Comparison of ENCODE assay signal across 31 cellular contexts in the genomic region with DNA sequence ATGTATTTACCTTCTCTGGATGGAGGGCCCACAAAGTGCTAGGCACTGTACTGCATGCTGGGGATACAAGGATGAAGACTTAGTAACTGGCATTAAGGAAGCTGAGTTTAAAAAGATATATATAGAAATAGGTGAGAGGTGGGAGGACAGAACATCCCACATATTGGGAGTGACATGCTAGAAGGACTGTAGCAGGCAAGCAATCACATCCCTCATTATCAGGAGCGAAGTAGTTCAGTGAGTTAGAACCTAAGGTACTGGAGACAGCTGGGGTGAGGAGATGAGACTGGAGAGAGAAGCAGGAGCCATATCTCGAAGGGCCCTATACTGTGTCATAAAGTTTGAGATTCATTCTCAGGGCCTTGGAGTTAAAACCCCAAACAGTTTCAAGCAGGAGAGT. TPM values are rescaled to one million over a fixed set of nuclear protein-coding genes. Genes with fewer than 3 reads are reported as not detected.
"Had no signal": no experiment of that assay in that cellular context is flagged by ENCODE, and none has a peak within 500 bp of the region (broad histone marks: within the 10 kb centered on the region; RNA-seq: fewer than 3 reads in every experiment).

No MANE protein-coding gene starts in this region.

- H3K27ac ChIP-seq: stomach, suprapubic skin, testis, thoracic aorta, thyroid gland, tibial artery, tibial nerve, transverse colon, upper lobe of left lung, upper lobe of right lung, uterus, vagina had no signal

- FAIRE-seq: urothelium cell line had no signal

- H3K4me1 Mint-ChIP-seq: stimulated activated effector memory CD8-positive, alpha-beta T cell treated with anti-CD3 and anti-CD28 coated beads, Interleukin-12 subunit alpha, Interleukin-12 subunit beta, amount 100 ng/mL, for 72 hours; stimulated activated memory B cell treated with anti-CD40 and anti-IgM and Interleukin-4, amounts not matched to agents 10 μg/mL and 1 μg/mL and 100 μg/mL, for 72 hours; stimulated activated naive B cell treated with anti-CD40 and anti-IgM and Interleukin-4, amounts not matched to agents 10 μg/mL and 1 μg/mL and 100 μg/mL, for 72 hours had no signal

- H3K4me3 ChIP-seq: stomach, suprapubic skin, testis, thoracic aorta, thyroid gland, tibial artery, tibial nerve, transverse colon, upper lobe of left lung, upper lobe of right lung, uterus, vagina had no signal

- H3K36me3 Mint-ChIP-seq: stimulated activated memory B cell treated with anti-CD40 and anti-IgM and Interleukin-4, amounts not matched to agents 10 μg/mL and 1 μg/mL and 100 μg/mL, for 72 hours; stimulated activated naive B cell treated with anti-CD40 and anti-IgM and Interleukin-4, amounts not matched to agents 10 μg/mL and 1 μg/mL and 100 μg/mL, for 72 hours; type B pancreatic cell had no signal

- H3K9me3 ChIP-seq: stomach, suprapubic skin, testis, thoracic aorta, thyroid gland, tibial artery, tibial nerve, transverse colon, upper lobe of left lung, upper lobe of right lung, uterus, vagina had no signal

- H3K27ac Mint-ChIP-seq: stimulated activated effector memory CD8-positive, alpha-beta T cell treated with anti-CD3 and anti-CD28 coated beads, Interleukin-12 subunit alpha, Interleukin-12 subunit beta, amount 100 ng/mL, for 72 hours; stimulated activated memory B cell treated with anti-CD40 and anti-IgM and Interleukin-4, amounts not matched to agents 10 μg/mL and 1 μg/mL and 100 μg/mL, for 72 hours; stimulated activated naive B cell treated with anti-CD40 and anti-IgM and Interleukin-4, amounts not matched to agents 10 μg/mL and 1 μg/mL and 100 μg/mL, for 72 hours; stimulated activated naive CD8-positive, alpha-beta T cell treated with anti-CD3 and anti-CD28 coated beads, Interleukin-15, amount 100 ng/mL, for 72 hours; stimulated activated naive CD8-positive, alpha-beta T cell treated with anti-CD3 and anti-CD28 coated beads, Interleukin-15, Interleukin-2, amounts not matched to agents 100 ng/mL and 50 ng/mL, for 24 hours; type B pancreatic cell had no signal

- H3K36me3 ChIP-seq: stomach, suprapubic skin, thoracic aorta, thyroid gland, tibial artery, tibial nerve, transverse colon, upper lobe of left lung, upper lobe of right lung, uterus, vagina had no signal

- DNase-seq: stimulated activated CD4-positive, alpha-beta T cell treated with anti-CD3 and anti-CD28 coated beads, Interleukin-2, amount 100 ng/mL, for 48 hours; stimulated activated CD4-positive, alpha-beta T cell treated with anti-CD3 and anti-CD28 coated beads, Interleukin-4, amount 100 ng/mL, for 1 hour; stimulated activated CD4-positive, alpha-beta T cell treated with anti-CD3 and anti-CD28 coated beads, Interleukin-4, amount 100 ng/mL, for 24 hours; stimulated activated CD4-positive, alpha-beta T cell treated with anti-CD3 and anti-CD28 coated beads, Interleukin-4, amount 100 ng/mL, for 4 hours; stimulated activated CD8-positive, alpha-beta memory T cell treated with anti-CD3 and anti-CD28 coated beads, Interleukin-4, amount 100 ng/mL, for 48 hours; stimulated activated naive B cell treated with anti-CD40 and anti-IgM and Interleukin-4, amounts not matched to agents 10 μg/mL and 1 μg/mL and 100 μg/mL, for 72 hours; stimulated activated naive CD4-positive, alpha-beta T cell; stimulated activated naive CD4-positive, alpha-beta T cell treated with Interleukin-2 at 50 U/mL for 16 hours; stimulated activated naive CD8-positive, alpha-beta T cell treated with anti-CD3 and anti-CD28 coated beads, Interleukin-15, amount 100 ng/mL, for 72 hours; stimulated activated naive CD8-positive, alpha-beta T cell treated with anti-CD3 and anti-CD28 coated beads, Interleukin-15, Interleukin-2, amounts not matched to agents 100 U/mL and 50 U/mL, for 24 hours; stomach; substantia nigra; testis; thyroid gland; tibial artery; transverse colon; trophoblast cell; upper lobe of left lung; upper lobe of right lung; uterus had no signal

- H3K4me3 Mint-ChIP-seq: stimulated activated effector memory CD8-positive, alpha-beta T cell treated with anti-CD3 and anti-CD28 coated beads, Interleukin-12 subunit alpha, Interleukin-12 subunit beta, amount 100 ng/mL, for 72 hours; stimulated activated memory B cell treated with anti-CD40 and anti-IgM and Interleukin-4, amounts not matched to agents 10 μg/mL and 1 μg/mL and 100 μg/mL, for 72 hours; stimulated activated naive B cell treated with anti-CD40 and anti-IgM and Interleukin-4, amounts not matched to agents 10 μg/mL and 1 μg/mL and 100 μg/mL, for 72 hours; stimulated activated naive CD8-positive, alpha-beta T cell treated with anti-CD3 and anti-CD28 coated beads, Interleukin-15, amount 100 ng/mL, for 72 hours; stimulated activated naive CD8-positive, alpha-beta T cell treated with anti-CD3 and anti-CD28 coated beads, Interleukin-15, Interleukin-2, amounts not matched to agents 100 ng/mL and 50 ng/mL, for 24 hours; type B pancreatic cell had no signal

- ATAC-seq: stimulated activated effector memory CD8-positive, alpha-beta T cell treated with anti-CD3 and anti-CD28 coated beads, Interleukin-12 subunit alpha, Interleukin-12 subunit beta, amount 100 ng/mL, for 72 hours; stimulated activated memory B cell treated with anti-CD40 and anti-IgM and Interleukin-4, amounts not matched to agents 10 μg/mL and 1 μg/mL and 100 μg/mL, for 72 hours; stimulated activated naive B cell treated with anti-CD40 and anti-IgM and Interleukin-4, amounts not matched to agents 10 μg/mL and 1 μg/mL and 100 μg/mL, for 72 hours; stimulated activated naive CD8-positive, alpha-beta T cell treated with anti-CD3 and anti-CD28 coated beads, Interleukin-15, amount 100 ng/mL, for 72 hours; stimulated activated naive CD8-positive, alpha-beta T cell treated with anti-CD3 and anti-CD28 coated beads, Interleukin-15, Interleukin-2, amounts not matched to agents 100 U/mL and 50 U/mL, for 24 hours; upper lobe of right lung had no signal

- H3K4me1 ChIP-seq: stomach, suprapubic skin, testis, thyroid gland, tibial artery, tibial nerve, transverse colon, upper lobe of left lung, upper lobe of right lung, uterus, vagina had no signal

- H3K27me3 ChIP-seq: testis, thyroid gland, tibial artery, upper lobe of left lung, uterus, vagina had no signal

- H3K9me3 Mint-ChIP-seq: stimulated activated effector memory CD8-positive, alpha-beta T cell treated with anti-CD3 and anti-CD28 coated beads, Interleukin-12 subunit alpha, Interleukin-12 subunit beta, amount 100 ng/mL, for 72 hours; stimulated activated memory B cell treated with anti-CD40 and anti-IgM and Interleukin-4, amounts not matched to agents 10 μg/mL and 1 μg/mL and 100 μg/mL, for 72 hours; stimulated activated naive B cell treated with anti-CD40 and anti-IgM and Interleukin-4, amounts not matched to agents 10 μg/mL and 1 μg/mL and 100 μg/mL, for 72 hours; type B pancreatic cell had no signal

RNA-seq across cellular contexts. Expression of a gene that starts 51.9 kb away (rescaled TPM):
- total RNA-seq: temporal lobe, thyroid gland, transverse colon, ureter, vagina had no signal
